ENCODE assay signal across 10 cellular contexts in genomic region chr19:13610042-13610691, GRCh38.
A peak's percentile ranks its signal among the peaks of the same experiment; 100 is the strongest.
DNase-seq lines count a peak whose midpoint lies in the region; ATAC-seq, FAIRE-seq and TF ChIP-seq lines count a peak whose summit lies in the region.
"Had no signal": no experiment of that assay in that cellular context is flagged by ENCODE, and none has a peak within 500 bp of the region (broad histone marks: within the 10 kb centered on the region; RNA-seq: fewer than 3 reads in every experiment).

No MANE protein-coding gene starts in this region.

- no peak overlapping the region for H3K4me3 ChIP-seq in H7 (ENCODE audit: insufficient read depth, low read depth, low read length)
- no peak overlapping the region for H3K4me3 ChIP-seq in body of pancreas
- no peak overlapping the region for H3K4me3 ChIP-seq in lower lobe of right lung
- H3K4me3 ChIP-seq: heart right ventricle had no signal

- WGBS in body of pancreas, 2 donors, result 20% methylated on average over 13 to 15 of the region's 15 CpGs

- no peaks in the 10 kb centered on the region for H3K9me3 ChIP-seq in body of pancreas
- H3K9me3 ChIP-seq in lower lobe of right lung, result no peaks in the 10 kb centered on the region
- H3K9me3 ChIP-seq: heart right ventricle had no signal

- no peak for FAIRE-seq in D721Med (lab: Jason Lieb, UNC)

- ATAC-seq in body of pancreas (peak; percentile 30), lower lobe of right lung (no peak), omental fat pad (ENCODE audit: low FRiP score) (no peak)
- ATAC-seq: heart right ventricle had no signal

- peak in 2 of 7 experiments; percentile 2 to 3 for TF ChIP-seq CTCF in body of pancreas (IDR thresholded peaks at IDR 0.05)
- TF ChIP-seq CTCF in lower lobe of right lung (IDR thresholded peaks at IDR 0.05), result no peak
- TF ChIP-seq CTCF in omental fat pad (IDR thresholded peaks at IDR 0.05), result no peak
- TF ChIP-seq CTCF in D721Med (IDR thresholded peaks at IDR 0.05; ENCODE audit: insufficient read depth, missing control alignments), result no peak

- H3K4me1 ChIP-seq in body of pancreas (no peaks in the 10 kb centered on the region), lower lobe of right lung (no peaks in the 10 kb centered on the region)
- H3K4me1 ChIP-seq: heart right ventricle had no signal

- no peak overlapping the region for H3K27ac ChIP-seq in body of pancreas
- no peak overlapping the region for H3K27ac ChIP-seq in lower lobe of right lung
- H3K27ac ChIP-seq: C4-2B, heart right ventricle had no signal

- TF ChIP-seq POLR2A in body of pancreas (IDR thresholded peaks at IDR 0.05), result no peak

- H3K36me3 ChIP-seq in H7 (replicated peaks; ENCODE audit: control insufficient read depth, insufficient read depth, low read length) (no peaks in the 10 kb centered on the region), body of pancreas (replicated peaks in 1 of 2; ENCODE audit: insufficient read depth in 1 of 2, low read depth in 2 of 2) (no peaks in the 10 kb centered on the region), lower lobe of right lung (no peaks in the 10 kb centered on the region)
- H3K36me3 ChIP-seq: heart right ventricle had no signal

- intact Hi-C loops in body of pancreas (cut with DNase I) (no loop called here), head of caudate nucleus (cut with DNase I) (no loop called here), lower lobe of right lung (cut with DNase I) (no loop called here)

- H3K27me3 ChIP-seq in H7 (ENCODE audit: control insufficient read depth, insufficient read depth, low read length) (no peaks in the 10 kb centered on the region), body of pancreas (no peaks in the 10 kb centered on the region), lower lobe of right lung (ENCODE audit: low read depth) (no peaks in the 10 kb centered on the region)

- peak; percentile 97 for DNase-seq in COLO668 (lab: John Stamatoyannopoulos, UW; ENCODE audit: unreplicated experiment)
- peak; percentile 54 for DNase-seq in H7
- DNase-seq in NCI-H2196 (lab: John Stamatoyannopoulos, UW; ENCODE audit: unreplicated experiment), result peak; percentile 98
- DNase-seq in body of pancreas, result peak in 3 of 4 donors; percentile 34 to 49 (median 45)
- no peak for DNase-seq in head of caudate nucleus
- no peak for DNase-seq in lower lobe of right lung
- DNase-seq in omental fat pad (ENCODE audit: low spot score), result no peak
- no peak for DNase-seq in D721Med (ENCODE audit: insufficient read length, low spot score)
- DNase-seq: heart right ventricle had no signal

Comparison
In these comparisons a context has a peak if more than half of its experiments do, and no peak if none do; other contexts are left out.
1. DNase-seq: peak in COLO668 (single experiment), H7 (single experiment), NCI-H2196 (single experiment) and body of pancreas (3 of 4); none in head of caudate nucleus (0 of 42), lower lobe of right lung (single experiment), omental fat pad (single experiment) and D721Med (single experiment).